14 cellular contexts compared by ENCODE assay signal in the genomic region with DNA sequence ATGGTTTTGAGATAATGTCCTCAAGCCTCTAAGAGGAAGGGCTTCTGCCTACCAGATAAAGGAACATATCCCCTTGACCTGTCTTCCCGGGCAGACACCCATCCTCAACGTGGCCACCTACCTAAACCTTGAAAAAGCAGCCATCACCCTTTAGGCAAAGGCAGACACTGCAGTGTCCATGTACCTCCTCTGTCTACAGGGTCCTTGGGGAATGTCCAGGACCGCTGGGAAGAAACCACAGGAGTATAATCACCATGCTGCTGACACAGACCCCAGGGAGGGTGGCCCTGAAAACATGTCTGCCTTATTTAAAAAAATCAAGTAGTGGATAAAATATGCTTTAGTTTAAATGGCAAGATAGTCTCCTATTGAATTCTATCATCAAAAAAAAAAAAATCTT. TPM values are rescaled to one million over a fixed set of nuclear protein-coding genes. Genes with fewer than 3 reads are reported as not detected.
DNase-seq lines count a peak whose midpoint lies in the region; ATAC-seq and TF ChIP-seq lines count a peak whose summit lies in the region.
"Had no signal": no experiment of that assay in that cellular context is flagged by ENCODE, and none has a peak within 500 bp of the region (broad histone marks: within the 10 kb centered on the region; RNA-seq: fewer than 3 reads in every experiment).

No MANE protein-coding gene starts in this region.

- no peak for TF ChIP-seq EP300 in ovary (IDR thresholded peaks at IDR 0.05)

- DNase-seq in LHCN-M2 (ENCODE audit: low read depth) (peak; percentile 58), breast epithelium (ENCODE audit: low spot score in 2 of 2) (no peak), iris pigment epithelial cell (ENCODE audit: low read depth) (peak; percentile 29), thoracic aorta (ENCODE audit: low spot score) (no peak), AG08396 (ENCODE audit: low spot score) (no peak), T-helper 9 cell (no peak), ovary (no peak)
- no peak for DNase-seq in stimulated activated CD4-positive, alpha-beta T cell treated with anti-CD3 and anti-CD28 coated beads, Interleukin-2, amount 100 ng/mL, for 48 hours
- DNase-seq: activated CD4-positive, alpha-beta T cell treated with anti-CD3 and anti-CD28 coated beads for 1 hour; activated T-cell treated with anti-CD3 and anti-CD28 coated beads, Interleukin-2, amount 50 U/mL, for 72 hours; CD4-positive, CD25-positive, alpha-beta regulatory T cell; GF-D8; stimulated activated naive CD8-positive, alpha-beta T cell treated with anti-CD3 and anti-CD28 coated beads, Interleukin-15, Interleukin-2, amounts not matched to agents 100 U/mL and 50 U/mL, for 24 hours had no signal

- H3K27ac ChIP-seq in breast epithelium (peak overlapping the region; percentile 15 to 21), thoracic aorta (peak overlapping the region; percentile 31 to 65), ovary (peak overlapping the region in 1 of 2 donors; percentile 60)
- H3K27ac ChIP-seq: KMS-11 had no signal

- H3K27me3 ChIP-seq in breast epithelium (no peaks in the 10 kb centered on the region), thoracic aorta (replicated peaks; ENCODE audit: insufficient read depth) (no peaks in the 10 kb centered on the region), ovary (no peaks in the 10 kb centered on the region)

- TF ChIP-seq CTCF in breast epithelium (IDR thresholded peaks at IDR 0.05) (no peak), thoracic aorta (IDR thresholded peaks at IDR 0.05) (no peak), ovary (IDR thresholded peaks at IDR 0.05) (no peak)

- H3K9me3 ChIP-seq in breast epithelium: no peaks in the 10 kb centered on the region
- no peaks in the 10 kb centered on the region for H3K9me3 ChIP-seq in thoracic aorta
- no peaks in the 10 kb centered on the region for H3K9me3 ChIP-seq in ovary

- intact Hi-C loops in breast epithelium (cut with DNase I; ENCODE audit: low total_unique reads): no loop called here
- intact Hi-C loops in ovary (cut with DNase I): no loop called here

- peaks cover 4 to 12% of the 10 kb centered on the region in 2 donors for H3K4me1 ChIP-seq in breast epithelium
- peaks cover 39 to 69% of the 10 kb centered on the region in 2 donors for H3K4me1 ChIP-seq in thoracic aorta (ENCODE audit: control insufficient read depth in 1 of 2, low read depth in 2 of 2)
- H3K4me1 ChIP-seq in ovary (ENCODE audit: insufficient read depth): peaks cover 26% of the 10 kb centered on the region

- TF ChIP-seq POLR2A in breast epithelium (IDR thresholded peaks at IDR 0.05): no peak
- no peak for TF ChIP-seq POLR2A in ovary (IDR thresholded peaks at IDR 0.05)

- no peaks in the 10 kb centered on the region for H3K36me3 ChIP-seq in breast epithelium
- no peaks in the 10 kb centered on the region for H3K36me3 ChIP-seq in thoracic aorta
- no peaks in the 10 kb centered on the region for H3K36me3 ChIP-seq in ovary

- ATAC-seq in thoracic aorta (ENCODE audit: insufficient number of reproducible peaks, low FRiP score, low read depth): no peak
- ATAC-seq: activated T-cell treated with anti-CD3 and anti-CD28 coated beads, Interleukin-2, amount 50 U/mL, for 72 hours; stimulated activated naive CD8-positive, alpha-beta T cell treated with anti-CD3 and anti-CD28 coated beads, Interleukin-15, Interleukin-2, amounts not matched to agents 100 U/mL and 50 U/mL, for 24 hours had no signal

- 28 to 34% (median 32%) methylated on average over 3 of the region's 3 CpGs for WGBS in ovary, 3 donors

- no peak overlapping the region for H3K4me3 ChIP-seq in breast epithelium
- H3K4me3 ChIP-seq in thoracic aorta: peak overlapping the region; percentile 7
- H3K4me3 ChIP-seq in ovary: no peak overlapping the region

RNA-seq across cellular contexts. Expression of gene BCAR3, which starts 16.6 kb away (rescaled TPM):
- total RNA-seq in LHCN-M2 (2014; rRNA removed): 112 TPM in 2 replicates
- 57.0 TPM for polyA plus RNA-seq in LHCN-M2 (2012)
- 10 to 100 TPM; 26.7 to 42.7 (median 30.2) TPM for total RNA-seq in breast epithelium
- 10 to 100 TPM; 26.7 to 36.3 TPM for total RNA-seq in thoracic aorta
- total RNA-seq in ovary: 10 to 100 TPM; 13.8 to 30.8 (median 17.5) TPM
- 10 to 100 TPM; 14.7 to 23.0 TPM for polyA plus RNA-seq in ovary

Comparison
In these comparisons a context has a peak if more than half of its experiments do, and no peak if none do; other contexts are left out.
1. DNase-seq: peak in LHCN-M2 (single experiment) and iris pigment epithelial cell (single experiment); none in breast epithelium (0 of 2), thoracic aorta (single experiment), AG08396 (single experiment), T-helper 9 cell (single experiment), stimulated activated CD4-positive, alpha-beta T cell treated with anti-CD3 and anti-CD28 coated beads, Interleukin-2, amount 100 ng/mL, for 48 hours (0 of 2) and ovary (0 of 5).